ENCODE assay signal across 10 cellular contexts in genomic region chr1:9198538-9199361, GRCh38. TPM values are rescaled to one million over a fixed set of nuclear protein-coding genes. Genes with fewer than 3 reads are reported as not detected.
A peak's percentile ranks its signal among the peaks of the same experiment; 100 is the strongest.
DNase-seq lines count a peak whose midpoint lies in the region; ATAC-seq, FAIRE-seq and TF ChIP-seq lines count a peak whose summit lies in the region.
"Had no signal": no experiment of that assay in that cellular context is flagged by ENCODE, and none has a peak within 500 bp of the region (broad histone marks: within the 10 kb centered on the region; RNA-seq: fewer than 3 reads in every experiment).

No MANE protein-coding gene starts in this region.

- no peak for TF ChIP-seq CTCF in SK-N-SH (IDR thresholded peaks at IDR 0.05)
- peak; percentile 25 for TF ChIP-seq CTCF in hepatocyte (IDR thresholded peaks at IDR 0.05; ENCODE audit: poor library complexity)

- H3K4me3 ChIP-seq in SK-N-SH (ENCODE audit: low read depth in 2 of 2, low read length in 1 of 2): peak overlapping the region in 1 of 2 experiments; percentile 7; a peak in 1 of 4 replicates
- no peak overlapping the region for H3K4me3 ChIP-seq in hepatocyte

- no peak for TF ChIP-seq EP300 in SK-N-SH (IDR thresholded peaks at IDR 0.05; ENCODE audit: borderline replicate concordance in 1 of 2, low read depth in 1 of 2, low read length in 1 of 2)

- H3K9me2 ChIP-seq in SK-N-SH (no peaks in the 10 kb centered on the region), hepatocyte (replicated peaks; ENCODE audit: insufficient read depth) (no peaks in the 10 kb centered on the region)

- peak overlapping the region; percentile 50 for H3K4me3 Mint-ChIP-seq in stimulated activated effector memory CD8-positive, alpha-beta T cell treated with anti-CD3 and anti-CD28 coated beads, Interleukin-12 subunit alpha, Interleukin-12 subunit beta, amount 100 ng/mL, for 72 hours
- H3K4me3 Mint-ChIP-seq: activated naive CD4-positive, alpha-beta T cell treated with anti-CD3 and anti-CD28 coated beads for 36 hours had no signal

- H3K4me1 Mint-ChIP-seq in stimulated activated effector memory CD8-positive, alpha-beta T cell treated with anti-CD3 and anti-CD28 coated beads, Interleukin-12 subunit alpha, Interleukin-12 subunit beta, amount 100 ng/mL, for 72 hours: peaks cover 59% of the 10 kb centered on the region

- H3K79me2 ChIP-seq in SK-N-SH (ENCODE audit: insufficient read depth) (no peaks in the 10 kb centered on the region), hepatocyte (no peaks in the 10 kb centered on the region)

- no peak overlapping the region for H3K27ac Mint-ChIP-seq in stimulated activated effector memory CD8-positive, alpha-beta T cell treated with anti-CD3 and anti-CD28 coated beads, Interleukin-12 subunit alpha, Interleukin-12 subunit beta, amount 100 ng/mL, for 72 hours
- H3K27ac Mint-ChIP-seq: activated naive CD4-positive, alpha-beta T cell treated with anti-CD3 and anti-CD28 coated beads for 36 hours had no signal

- H2AFZ ChIP-seq in SK-N-SH (ENCODE audit: low read depth): no peak overlapping the region
- no peak overlapping the region for H2AFZ ChIP-seq in hepatocyte

- peak; percentile 54 for ATAC-seq in stimulated activated effector memory CD8-positive, alpha-beta T cell treated with anti-CD3 and anti-CD28 coated beads, Interleukin-12 subunit alpha, Interleukin-12 subunit beta, amount 100 ng/mL, for 72 hours
- ATAC-seq in GM18517 (IDR thresholded peaks at IDR 0.05; ENCODE audit: unreplicated experiment): no peak

- 42% methylated on average over 16 of the region's 54 CpGs for WGBS in SK-N-SH (ENCODE audit: low lambda C conversion rate)
- 27% methylated on average over 45 of the region's 54 CpGs for whole genome bisulfite sequencing in hepatocyte (ENCODE audit: low lambda C conversion rate, missing lambda C conversion rate)

- POLR2A ChIA-PET in SK-N-SH (lab: Yijun Ruan, JAX): no interaction called here

- CTCF ChIA-PET in SK-N-SH (lab: Yijun Ruan, JAX): interaction anchor here (2.5 to 8.4 kb wide), 4 partner anchors 16 to 89 kb away, joined by 9 to 138 read pairs (median 33); no protein-coding TSS in a partner anchor

- TF ChIP-seq RAD21 in SK-N-SH (IDR thresholded peaks at IDR 0.05; ENCODE audit: low read length): no peak; the same call in 1 of the 2 replicates

- H3K9ac ChIP-seq in SK-N-SH: no peak overlapping the region

- H3K36me3 ChIP-seq in SK-N-SH (replicated peaks in 1 of 2; ENCODE audit: control insufficient read depth in 1 of 2, insufficient read depth in 2 of 2, low read length in 1 of 2): no peaks in the 10 kb centered on the region
- no peaks in the 10 kb centered on the region for H3K36me3 ChIP-seq in hepatocyte (replicated peaks; ENCODE audit: insufficient read depth, low read depth)
- H3K36me3 ChIP-seq: tibial nerve had no signal

- no peaks in the 10 kb centered on the region for H3F3A ChIP-seq in SK-N-SH (replicated peaks; ENCODE audit: insufficient read depth)

- H3K9me3 Mint-ChIP-seq in stimulated activated effector memory CD8-positive, alpha-beta T cell treated with anti-CD3 and anti-CD28 coated beads, Interleukin-12 subunit alpha, Interleukin-12 subunit beta, amount 100 ng/mL, for 72 hours: no peaks in the 10 kb centered on the region
- H3K9me3 Mint-ChIP-seq: activated naive CD4-positive, alpha-beta T cell treated with anti-CD3 and anti-CD28 coated beads for 36 hours had no signal

- FAIRE-seq in urothelium cell line (lab: Jason Lieb, UNC): no peak

- H3K27ac ChIP-seq in SK-N-SH (ENCODE audit: low read depth in 2 of 2, low read length in 1 of 2): no peak overlapping the region
- no peak overlapping the region for H3K27ac ChIP-seq in hepatocyte
- H3K27ac ChIP-seq: tibial nerve had no signal

- H3K4me1 ChIP-seq in SK-N-SH (ENCODE audit: control insufficient read depth in 1 of 2, insufficient read depth in 2 of 2, low read depth in 1 of 2, low read length in 1 of 2) (peaks cover 0 to 14% of the 10 kb centered on the region in 2 experiments; a peak in 1 of 4 replicates), hepatocyte (ENCODE audit: insufficient read depth) (peaks cover 15% of the 10 kb centered on the region)

- no peaks in the 10 kb centered on the region for H3K27me3 ChIP-seq in SK-N-SH (ENCODE audit: insufficient read depth)
- H3K27me3 ChIP-seq in hepatocyte: peaks cover 60% of the 10 kb centered on the region

- H3K9me3 ChIP-seq in SK-N-SH (no peaks in the 10 kb centered on the region), hepatocyte (ENCODE audit: low read depth) (no peaks in the 10 kb centered on the region)
- H3K9me3 ChIP-seq: tibial nerve had no signal

- H3K36me3 Mint-ChIP-seq in stimulated activated effector memory CD8-positive, alpha-beta T cell treated with anti-CD3 and anti-CD28 coated beads, Interleukin-12 subunit alpha, Interleukin-12 subunit beta, amount 100 ng/mL, for 72 hours: no peaks in the 10 kb centered on the region

- no peaks in the 10 kb centered on the region for H4K20me1 ChIP-seq in SK-N-SH (ENCODE audit: insufficient read depth)
- no peaks in the 10 kb centered on the region for H4K20me1 ChIP-seq in hepatocyte (ENCODE audit: insufficient read depth, poor library complexity, severe bottlenecking)

- DNase-seq in NCI-H1417 (lab: John Stamatoyannopoulos, UW) (peak in 2 of 3 experiments; percentile 32 to 53), NCI-H1417 treated with DMSO at 0.1 percent for 48 hours (lab: John Stamatoyannopoulos, UW) (no peak), SK-N-SH (peak; percentile 83), hepatocyte (ENCODE audit: low spot score) (peak; percentile 71), NCI-H774 (lab: John Stamatoyannopoulos, UW) (no peak), urothelium cell line (ENCODE audit: low spot score) (no peak)
- DNase-seq in stimulated activated effector memory CD8-positive, alpha-beta T cell treated with anti-CD3 and anti-CD28 coated beads, Interleukin-12 subunit alpha, Interleukin-12 subunit beta, amount 100 ng/mL, for 72 hours (ENCODE audit: low spot score in 2 of 2): no peak
- DNase-seq: activated naive CD4-positive, alpha-beta T cell treated with anti-CD3 and anti-CD28 coated beads for 36 hours had no signal

- H3K4me2 ChIP-seq in SK-N-SH (peak overlapping the region; percentile 57; the same call in 1 of the 2 replicates), hepatocyte (peak overlapping the region; percentile 81)

TF ChIP-seq in SK-N-SH, 30 proteins besides CTCF, POLR2A, EP300 and RAD21:
- TF ChIP-seq SMC3 (IDR thresholded peaks at IDR 0.05; ENCODE audit: low read depth, low read length) (0 out of 2 replicates have a peak, but pooled peaks have one; percentile 7), PBX3 (IDR thresholded peaks at IDR 0.05) (no peak)

RNA-seq across cellular contexts. Expression of gene H6PD, which starts 35.8 kb away (rescaled TPM):
- polyA plus RNA-seq in SK-N-SH (2012; rRNA removed): 16.2 and 19.1 TPM in 2 replicates
- polyA plus RNA-seq in SK-N-SH (2012; cell fraction: cytosol; rRNA removed): 10.0 and 13.9 TPM in 2 replicates
- 23.2 and 26.0 TPM in 2 replicates for polyA plus RNA-seq in SK-N-SH (2012; cell fraction: nucleus; rRNA removed)
- 40.4 and 54.8 TPM in 2 replicates for total RNA-seq in hepatocyte
- polyA plus RNA-seq in hepatocyte: 23.9 and 26.3 TPM in 2 replicates

Comparison
In these comparisons a context has a peak if more than half of its experiments do, and no peak if none do; other contexts are left out.
1. DNase-seq: peak in NCI-H1417 (2 of 3), SK-N-SH (single experiment) and hepatocyte (single experiment); none in NCI-H1417 treated with DMSO at 0.1 percent for 48 hours (single experiment), stimulated activated effector memory CD8-positive, alpha-beta T cell treated with anti-CD3 and anti-CD28 coated beads, Interleukin-12 subunit alpha, Interleukin-12 subunit beta, amount 100 ng/mL, for 72 hours (0 of 2), NCI-H774 (single experiment) and urothelium cell line (single experiment).